ENCODE assay signal across 16 cellular contexts in the genomic region with DNA sequence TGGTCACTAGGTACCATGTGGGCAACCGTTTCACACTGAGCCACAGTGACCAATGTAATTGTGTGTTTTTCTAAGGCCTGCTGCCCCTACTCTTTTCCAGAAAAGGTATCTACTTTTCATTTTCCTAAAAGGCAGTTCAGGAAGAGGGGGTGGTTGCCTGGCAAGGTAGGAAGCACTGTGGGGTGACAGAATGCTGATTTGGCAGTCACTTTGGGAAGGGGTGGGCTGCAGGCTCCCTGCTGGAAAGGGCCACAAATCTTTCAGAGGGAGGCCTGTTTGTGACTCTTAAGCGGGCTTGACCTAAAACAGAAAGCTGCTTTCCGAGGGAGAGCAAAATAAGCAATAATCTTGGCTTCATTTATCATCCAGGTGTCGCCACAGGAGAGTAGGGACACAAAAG. TPM values are rescaled to one million over a fixed set of nuclear protein-coding genes. Genes with fewer than 3 reads are reported as not detected.
"Had no signal": no experiment of that assay in that cellular context is flagged by ENCODE, and none has a peak within 500 bp of the region (broad histone marks: within the 10 kb centered on the region; RNA-seq: fewer than 3 reads in every experiment).

No MANE protein-coding gene starts in this region.

- DNase-seq: activated CD4-positive, alpha-beta T cell treated with anti-CD3 and anti-CD28 coated beads, Interleukin-2, amount 10 ng/mL, durations not matched to agents 24 days and 14 days; activated CD8-positive, alpha-beta memory T cell treated with anti-CD3 and anti-CD28 coated beads, Interleukin-2, amount 50 U/mL, for 4 hours; activated CD8-positive, alpha-beta T cell treated with anti-CD3 and anti-CD28 coated beads, Interleukin-2, amount 10 ng/mL, durations not matched to agents 7 days and 5 days; activated gamma-delta T cell; effector CD8-positive, alpha-beta T cell; esophagus squamous epithelium; mesenchymal stem cell; naive thymus-derived CD8-positive, alpha-beta T cell; stimulated activated CD4-positive, alpha-beta T cell treated with anti-CD3 and anti-CD28 coated beads, Interleukin-12 subunit alpha, Interleukin-12 subunit beta, amount 100 ng/mL, for 4 hours; stimulated activated CD4-positive, alpha-beta T cell treated with anti-CD3 and anti-CD28 coated beads, Interleukin-1b, Interleukin-23, amount 100 ng/mL, for 48 hours; testis had no signal

- H3K4me3 ChIP-seq: esophagus squamous epithelium, testis had no signal

- H3K4me3 Mint-ChIP-seq: activated CD4-positive, alpha-beta T cell treated with anti-CD3 and anti-CD28 coated beads, Interleukin-2, amount 10 ng/mL, durations not matched to agents 24 days and 14 days; activated CD8-positive, alpha-beta T cell treated with anti-CD3 and anti-CD28 coated beads, Interleukin-2, amount 10 ng/mL, durations not matched to agents 7 days and 5 days; activated naive CD4-positive, alpha-beta T cell treated with anti-CD3 and anti-CD28 coated beads, Interleukin-2, amount 50 U/mL, for 24 hours; dendritic cell treated with granulocyte-macrophage colony-stimulating factor and Interleukin-4, amounts not matched to agents 40 ng/mL and 50 ng/mL, for 4 days; naive thymus-derived CD8-positive, alpha-beta T cell; stimulated activated naive CD8-positive, alpha-beta T cell treated with anti-CD3 and anti-CD28 coated beads, Interleukin-15, Interleukin-2, amounts not matched to agents 100 ng/mL and 50 ng/mL, for 24 hours had no signal

- H3K27me3 Mint-ChIP-seq: activated CD4-positive, alpha-beta T cell treated with anti-CD3 and anti-CD28 coated beads, Interleukin-2, amount 10 ng/mL, durations not matched to agents 24 days and 14 days; activated naive CD4-positive, alpha-beta T cell treated with anti-CD3 and anti-CD28 coated beads, Interleukin-2, amount 50 U/mL, for 24 hours; naive thymus-derived CD8-positive, alpha-beta T cell; stimulated activated naive CD8-positive, alpha-beta T cell treated with anti-CD3 and anti-CD28 coated beads, Interleukin-15, Interleukin-2, amounts not matched to agents 100 ng/mL and 50 ng/mL, for 24 hours; type B pancreatic cell had no signal

- H3K27ac ChIP-seq: esophagus squamous epithelium, testis had no signal

- H3K9me3 Mint-ChIP-seq: activated CD4-positive, alpha-beta T cell treated with anti-CD3 and anti-CD28 coated beads, Interleukin-2, amount 10 ng/mL, durations not matched to agents 24 days and 14 days; activated naive CD4-positive, alpha-beta T cell treated with anti-CD3 and anti-CD28 coated beads, Interleukin-2, amount 50 U/mL, for 24 hours; dendritic cell treated with granulocyte-macrophage colony-stimulating factor and Interleukin-4, amounts not matched to agents 40 ng/mL and 50 ng/mL, for 4 days; naive thymus-derived CD8-positive, alpha-beta T cell; stimulated activated naive CD8-positive, alpha-beta T cell treated with anti-CD3 and anti-CD28 coated beads, Interleukin-15, Interleukin-2, amounts not matched to agents 100 ng/mL and 50 ng/mL, for 24 hours; type B pancreatic cell had no signal

- H3K9me3 ChIP-seq: esophagus squamous epithelium, testis had no signal

- H3K27ac Mint-ChIP-seq: activated CD4-positive, alpha-beta T cell treated with anti-CD3 and anti-CD28 coated beads, Interleukin-2, amount 10 ng/mL, durations not matched to agents 24 days and 14 days; activated CD8-positive, alpha-beta T cell treated with anti-CD3 and anti-CD28 coated beads, Interleukin-2, amount 10 ng/mL, durations not matched to agents 7 days and 5 days; activated naive CD4-positive, alpha-beta T cell treated with anti-CD3 and anti-CD28 coated beads, Interleukin-2, amount 50 U/mL, for 24 hours; dendritic cell treated with granulocyte-macrophage colony-stimulating factor and Interleukin-4, amounts not matched to agents 40 ng/mL and 50 ng/mL, for 4 days; stimulated activated naive CD8-positive, alpha-beta T cell treated with anti-CD3 and anti-CD28 coated beads, Interleukin-15, Interleukin-2, amounts not matched to agents 100 ng/mL and 50 ng/mL, for 24 hours had no signal

- H3K27me3 ChIP-seq: esophagus squamous epithelium, testis had no signal

- ATAC-seq: activated CD8-positive, alpha-beta T cell treated with anti-CD3 and anti-CD28 coated beads, Interleukin-2, amount 10 ng/mL, durations not matched to agents 7 days and 5 days; naive thymus-derived CD8-positive, alpha-beta T cell had no signal

RNA-seq across cellular contexts. Expression of gene NNAT, which starts 5.2 kb away (rescaled TPM):
- total RNA-seq: naive thymus-derived CD8-positive, alpha-beta T cell; T-helper 2 cell treated with Interferon-gamma antibody and Interleukin-4, amounts not matched to agents 100 ng/mL and 5 ng/mL, for 36 hours had no signal
